Comparison of ENCODE assay signal across 8 cellular contexts in the genomic region with DNA sequence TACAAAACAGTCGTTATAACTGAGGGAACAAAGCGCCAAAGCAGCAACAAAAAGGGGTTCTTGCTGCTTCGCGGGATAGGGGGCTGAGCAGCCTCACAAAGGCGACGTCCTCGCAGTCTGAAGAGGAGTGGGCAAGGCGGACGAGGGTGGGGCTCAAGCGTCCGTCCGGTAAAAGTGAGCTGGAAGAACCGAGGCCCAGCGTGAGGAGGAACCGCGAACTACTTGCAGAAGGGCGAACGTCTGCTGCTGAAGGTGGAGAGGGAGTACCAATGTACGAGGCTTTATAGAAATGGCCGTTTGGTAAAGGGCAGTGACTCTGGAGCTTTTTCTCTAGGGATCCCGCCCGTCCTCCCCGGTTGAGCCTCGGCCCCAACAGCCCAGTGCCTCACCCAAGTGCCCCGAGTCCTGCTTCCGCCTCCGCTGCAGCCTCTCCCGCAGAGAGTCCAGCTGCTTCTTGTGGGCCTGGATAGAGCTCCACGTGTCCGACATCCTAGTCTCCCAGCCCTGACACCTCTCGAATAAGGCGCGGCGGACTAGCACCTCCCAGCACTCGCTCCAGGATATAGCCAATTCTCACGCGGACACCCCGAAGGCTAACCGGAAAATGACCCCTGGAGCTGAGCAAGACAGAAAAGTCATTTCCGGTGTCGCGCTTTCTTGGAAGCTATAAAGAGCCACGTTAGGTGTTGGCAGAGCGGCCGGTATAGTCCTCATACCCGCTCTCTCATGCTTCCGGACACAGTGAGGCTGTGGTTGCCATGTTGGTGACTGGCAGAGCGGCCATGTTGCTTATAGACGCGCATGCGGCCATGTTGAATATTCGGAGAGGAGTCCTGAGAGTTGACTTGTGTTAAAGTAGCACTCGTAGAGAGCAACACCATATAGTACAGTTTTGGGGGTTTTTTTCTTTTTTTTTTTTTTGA. TPM values are rescaled to one million over a fixed set of nuclear protein-coding genes. Genes with fewer than 3 reads are reported as not detected.
DNase-seq lines count a peak whose midpoint lies in the region; ATAC-seq and TF ChIP-seq lines count a peak whose summit lies in the region.

A gene (minus strand): TSS at position 606 of the 923 bp plus-strand sequence. CDS start 117 bp downstream, at position 489.

- no peaks in the 10 kb centered on the region for H3K9me3 ChIP-seq in fibroblast of lung (ENCODE audit: control insufficient read depth, insufficient read depth, low read depth, low read length)
- no peaks in the 10 kb centered on the region for H3K9me3 ChIP-seq in naive thymus-derived CD4-positive, alpha-beta T cell (ENCODE audit: control insufficient read depth in 2 of 3, low read length in 3 of 3)

- peaks cover 3% of the 10 kb centered on the region for H3K36me3 ChIP-seq in fibroblast of lung (ENCODE audit: control insufficient read depth, insufficient read depth, low read length)
- peaks cover 0 to 6% (median 4%) of the 10 kb centered on the region in 3 experiments for H3K36me3 ChIP-seq in naive thymus-derived CD4-positive, alpha-beta T cell (ENCODE audit: control insufficient read depth in 2 of 3, insufficient read depth in 3 of 3, low read length in 3 of 3)

- intact Hi-C loops in naive thymus-derived CD4-positive, alpha-beta T cell (cut with micrococcal nuclease) = loop anchor here (1.0 to 2.0 kb wide), 11 partner anchors 13 to 408 kb away; a partner anchor contains a TSS

- H3K36me3 Mint-ChIP-seq in activated T-helper 17 cell treated with anti-CD3 and anti-CD28 coated beads, Interleukin-2, amount 50 U/mL, for 72 hours (ENCODE audit: low read depth) = peaks cover 40% of the 10 kb centered on the region
- peaks cover 0 to 20% (median 10%) of the 10 kb centered on the region in 5 donors for H3K36me3 Mint-ChIP-seq in naive thymus-derived CD4-positive, alpha-beta T cell
- H3K36me3 Mint-ChIP-seq in stimulated activated naive B cell treated with anti-CD40 and anti-IgM and Interleukin-4, amounts not matched to agents 10 μg/mL and 1 μg/mL and 100 μg/mL, for 72 hours = peaks cover 16 to 24% of the 10 kb centered on the region in 2 donors

- peaks cover 2% of the 10 kb centered on the region for H3K4me1 ChIP-seq in fibroblast of lung (ENCODE audit: control insufficient read depth, extremely low read depth, insufficient read depth, low read length)
- H3K4me1 ChIP-seq in naive thymus-derived CD4-positive, alpha-beta T cell (ENCODE audit: control insufficient read depth in 2 of 2, insufficient read depth in 2 of 2, low read length in 2 of 2) = peaks cover 15 to 21% of the 10 kb centered on the region in 2 donors

- H3K4me3 ChIP-seq in LNCaP clone FGC (ENCODE audit: low read depth, low read length) (peak within 1 kb of the TSS; percentile 88), fibroblast of lung (replicated peaks in 1 of 4; ENCODE audit: control extremely low read depth in 1 of 4, insufficient read depth in 1 of 4, low read depth in 3 of 4, low read length in 4 of 4) (peak within 1 kb of the TSS; percentile 91 to 100 (median 95))
- peak within 1 kb of the TSS; percentile 94 for H3K4me3 ChIP-seq in naive thymus-derived CD4-positive, alpha-beta T cell (ENCODE audit: low read length)

- H3K79me2 ChIP-seq in fibroblast of lung (ENCODE audit: control insufficient read depth, insufficient read depth, low read length) = peaks cover 43% of the 10 kb centered on the region

- peak; percentile 99 for ATAC-seq in activated T-helper 17 cell treated with anti-CD3 and anti-CD28 coated beads, Interleukin-2, amount 50 U/mL, for 72 hours (replicated peaks)
- peak; percentile 100 for ATAC-seq in naive thymus-derived CD4-positive, alpha-beta T cell
- peak; percentile 99 for ATAC-seq in stimulated activated naive B cell treated with anti-CD40 and anti-IgM and Interleukin-4, amounts not matched to agents 10 μg/mL and 1 μg/mL and 100 μg/mL, for 72 hours (replicated peaks)

- H3K27me3 Mint-ChIP-seq in activated T-helper 17 cell treated with anti-CD3 and anti-CD28 coated beads, Interleukin-2, amount 50 U/mL, for 72 hours = peaks cover 2% of the 10 kb centered on the region
- H3K27me3 Mint-ChIP-seq in naive thymus-derived CD4-positive, alpha-beta T cell = peaks cover 0 to 1% (median 0%) of the 10 kb centered on the region in 5 donors
- peaks cover 3% of the 10 kb centered on the region in 2 donors for H3K27me3 Mint-ChIP-seq in stimulated activated naive B cell treated with anti-CD40 and anti-IgM and Interleukin-4, amounts not matched to agents 10 μg/mL and 1 μg/mL and 100 μg/mL, for 72 hours

- TF ChIP-seq CTCF in LNCaP clone FGC (IDR thresholded peaks at IDR 0.05; ENCODE audit: control insufficient read depth, extremely low read depth, insufficient read depth) = no peak
- no peak for TF ChIP-seq CTCF in RWPE1 (conservative IDR thresholded peaks at IDR 0.05; ENCODE audit: low read depth)
- no peak for TF ChIP-seq CTCF in fibroblast of lung (conservative IDR thresholded peaks at IDR 0.05 in 1 of 2, IDR thresholded peaks at IDR 0.05 in 1 of 2; ENCODE audit: low read depth in 1 of 2, low read length in 2 of 2)

- no peaks in the 10 kb centered on the region for H3K9me3 Mint-ChIP-seq in activated T-helper 17 cell treated with anti-CD3 and anti-CD28 coated beads, Interleukin-2, amount 50 U/mL, for 72 hours
- H3K9me3 Mint-ChIP-seq in naive thymus-derived CD4-positive, alpha-beta T cell = peaks cover 0 to 3% (median 0%) of the 10 kb centered on the region in 11 donors
- peaks cover 0 to 2% of the 10 kb centered on the region in 2 donors for H3K9me3 Mint-ChIP-seq in stimulated activated naive B cell treated with anti-CD40 and anti-IgM and Interleukin-4, amounts not matched to agents 10 μg/mL and 1 μg/mL and 100 μg/mL, for 72 hours

- POLR2A ChIA-PET in RWPE1 (lab: Yijun Ruan, JAX; ENCODE audit: low non-redundant PET) = interaction anchor here (0.7 to 1.0 kb wide), 4 partner anchors 15 to 48 kb away, joined by 3 to 4 read pairs (median 4); a partner anchor contains a TSS
- POLR2A ChIA-PET in naive thymus-derived CD4-positive, alpha-beta T cell (lab: Charles Lee) = interaction anchor here (0.5 to 4.2 kb wide), 23 partner anchors 9 to 1810 kb away, joined by 3 to 42 read pairs (median 4); a partner anchor contains a TSS

- no peaks in the 10 kb centered on the region for H3K27me3 ChIP-seq in fibroblast of lung (ENCODE audit: control insufficient read depth, insufficient read depth, low read length)
- no peaks in the 10 kb centered on the region for H3K27me3 ChIP-seq in naive thymus-derived CD4-positive, alpha-beta T cell (ENCODE audit: control insufficient read depth in 2 of 2, insufficient read depth in 2 of 2, low read length in 2 of 2)

- H3K27ac ChIP-seq in RWPE1 (peak within 1 kb of the TSS; percentile 84), fibroblast of lung (ENCODE audit: insufficient read depth, low read length) (peak within 1 kb of the TSS; percentile 96)
- H3K27ac ChIP-seq in naive thymus-derived CD4-positive, alpha-beta T cell (ENCODE audit: low read depth, low read length) = peak within 1 kb of the TSS; percentile 87

- H3K4me2 ChIP-seq in fibroblast of lung (ENCODE audit: extremely low read depth, insufficient read depth, low read length) = peak within 1 kb of the TSS; percentile 99

- peak within 1 kb of the TSS; percentile 84 for H3K4me3 Mint-ChIP-seq in activated T-helper 17 cell treated with anti-CD3 and anti-CD28 coated beads, Interleukin-2, amount 50 U/mL, for 72 hours
- H3K4me3 Mint-ChIP-seq in naive thymus-derived CD4-positive, alpha-beta T cell = peak within 1 kb of the TSS; percentile 92 to 100 (median 99)
- peak within 1 kb of the TSS; percentile 97 to 99 for H3K4me3 Mint-ChIP-seq in stimulated activated naive B cell treated with anti-CD40 and anti-IgM and Interleukin-4, amounts not matched to agents 10 μg/mL and 1 μg/mL and 100 μg/mL, for 72 hours

- H3K9ac ChIP-seq in fibroblast of lung (ENCODE audit: insufficient read depth, low read length) = peak within 1 kb of the TSS; percentile 76

- peak within 1 kb of the TSS; percentile 82 for H3K27ac Mint-ChIP-seq in activated T-helper 17 cell treated with anti-CD3 and anti-CD28 coated beads, Interleukin-2, amount 50 U/mL, for 72 hours
- peak within 1 kb of the TSS; percentile 97 to 99 (median 98) for H3K27ac Mint-ChIP-seq in naive thymus-derived CD4-positive, alpha-beta T cell
- H3K27ac Mint-ChIP-seq in stimulated activated naive B cell treated with anti-CD40 and anti-IgM and Interleukin-4, amounts not matched to agents 10 μg/mL and 1 μg/mL and 100 μg/mL, for 72 hours = peak within 1 kb of the TSS; percentile 99

- no peaks in the 10 kb centered on the region for H4K20me1 ChIP-seq in fibroblast of lung (ENCODE audit: control insufficient read depth, extremely low read depth, insufficient read depth, low read length)

- H3K4me1 Mint-ChIP-seq in activated T-helper 17 cell treated with anti-CD3 and anti-CD28 coated beads, Interleukin-2, amount 50 U/mL, for 72 hours = peaks cover 15% of the 10 kb centered on the region
- H3K4me1 Mint-ChIP-seq in naive thymus-derived CD4-positive, alpha-beta T cell = peaks cover 20 to 47% (median 42%) of the 10 kb centered on the region in 7 donors
- H3K4me1 Mint-ChIP-seq in stimulated activated naive B cell treated with anti-CD40 and anti-IgM and Interleukin-4, amounts not matched to agents 10 μg/mL and 1 μg/mL and 100 μg/mL, for 72 hours = peaks cover 13 to 34% of the 10 kb centered on the region in 2 donors

- DNase-seq in Daoy (ENCODE audit: low read depth) (peak; percentile 99), GOT3 (lab: John Stamatoyannopoulos, UW) (peak; percentile 76), LNCaP clone FGC (ENCODE audit: low read depth) (peak; percentile 99), RWPE1 (ENCODE audit: low spot score) (peak; percentile 91), fibroblast of lung (ENCODE audit: low read depth in 2 of 2) (peak; percentile 99)
- peak; percentile 78 to 95 (median 90) for DNase-seq in naive thymus-derived CD4-positive, alpha-beta T cell
- peak; percentile 94 for DNase-seq in stimulated activated naive B cell treated with anti-CD40 and anti-IgM and Interleukin-4, amounts not matched to agents 10 μg/mL and 1 μg/mL and 100 μg/mL, for 72 hours

- CTCF ChIA-PET in RWPE1 (lab: Yijun Ruan, JAX) = interaction anchor here (0.7 to 1.9 kb wide), 3 partner anchors 12 to 45 kb away, joined by 4 to 11 read pairs (median 6); a partner anchor contains a TSS
- CTCF ChIA-PET in naive thymus-derived CD4-positive, alpha-beta T cell (lab: Charles Lee) = interaction anchor here (0.7 to 2.1 kb wide), 8 partner anchors 9 to 74 kb away, joined by 3 to 18 read pairs (median 6); a partner anchor contains a TSS

- H2AFZ ChIP-seq in fibroblast of lung (ENCODE audit: low read length) = peak within 1 kb of the TSS; percentile 94

RNA-seq across cellular contexts. Expression of the gene that starts here (rescaled TPM):
- 121 and 158 TPM in 2 replicates for total RNA-seq in Daoy (2014; rRNA removed; shearing (Covaris generic))
- total RNA-seq in activated T-helper 17 cell treated with anti-CD3 and anti-CD28 coated beads, Interleukin-2, amount 50 U/mL, for 72 hours = 10 to 100 TPM; 59.5 to 71.9 TPM
- 54.4 and 59.9 TPM in 2 replicates for total RNA-seq in fibroblast of lung
- 39.2 and 44.0 TPM in 2 replicates for polyA plus RNA-seq in fibroblast of lung
- 22.2 and 29.1 TPM in 2 replicates for polyA plus RNA-seq in fibroblast of lung (2012)
- 71.9 and 80.8 TPM in 2 replicates for polyA minus RNA-seq in fibroblast of lung (ENCODE audit: low replicate concordance)
- total RNA-seq in naive thymus-derived CD4-positive, alpha-beta T cell = 100 to 1,000 TPM in 2 of 5 experiments, 10 to 100 TPM in 3; 43.6 to 108 (median 75.3) TPM
- 10 to 100 TPM; 17.6 to 26.3 TPM for polyA plus RNA-seq in naive thymus-derived CD4-positive, alpha-beta T cell

Comparison
In these comparisons a context has a peak if more than half of its experiments do, and no peak if none do; other contexts are left out.
1. Peak in every context shown above with its lines: DNase-seq, ATAC-seq, H3K4me3 ChIP-seq and H3K27ac ChIP-seq.